ENCODE assay signal across 1 cellular context in genomic region chr14:102524451-102525212, GRCh38.
TF ChIP-seq lines count a peak whose summit lies in the region.

No MANE protein-coding gene starts in this region.

TF ChIP-seq in K562, 482 proteins besides CTCF, POLR2A, EP300 and RAD21 (continued from another document and continues in another):
- TF ChIP-seq GMEB1 (CRISPR knock-in tag; IDR thresholded peaks at IDR 0.05), result no peak
- no peak for TF ChIP-seq NFXL1 (CRISPR knock-in tag; IDR thresholded peaks at IDR 0.05)
- peak; percentile 38; the same call in 1 of the 2 replicates for TF ChIP-seq BHLHE40 (IDR thresholded peaks at IDR 0.05; ENCODE audit: low read length)
- peak; percentile 83 for TF ChIP-seq TFAP4 (CRISPR knock-in tag; IDR thresholded peaks at IDR 0.05; ENCODE audit: borderline replicate concordance)
- peak; percentile 91 for TF ChIP-seq ASH1L (IDR thresholded peaks at IDR 0.05; ENCODE audit: borderline replicate concordance, low read depth, partially characterized antibody)
- TF ChIP-seq GATAD2B (IDR thresholded peaks at IDR 0.05; ENCODE audit: borderline replicate concordance), result 0 out of 2 replicates have a peak, but pooled peaks have one; percentile 19
- TF ChIP-seq MLLT1 (IDR thresholded peaks at IDR 0.05), result peak in 1 of 2 experiments; percentile 47; a peak in 1 of 4 replicates
- TF ChIP-seq PHF8 (IDR thresholded peaks at IDR 0.05; ENCODE audit: borderline replicate concordance, low read length), result peak; percentile 61; the same call in 1 of the 2 replicates
- TF ChIP-seq ESRRA (IDR thresholded peaks at IDR 0.05; ENCODE audit: borderline replicate concordance, low read depth), result peak; percentile 80
- TF ChIP-seq SREBF2 (CRISPR knock-in tag; IDR thresholded peaks at IDR 0.05), result no peak
- no peak for TF ChIP-seq ZNF436 (CRISPR knock-in tag; IDR thresholded peaks at IDR 0.05)
- 0 out of 2 replicates have a peak, but pooled peaks have one; percentile 32 for TF ChIP-seq MYNN (IDR thresholded peaks at IDR 0.05)
- no peak for TF ChIP-seq MYNN (CRISPR knock-in tag; IDR thresholded peaks at IDR 0.05)
- TF ChIP-seq CBX1 (IDR thresholded peaks at IDR 0.05; ENCODE audit: low read depth), result peak; percentile 59; the same call in 1 of the 2 replicates
- no peak for TF ChIP-seq MIER1 (IDR thresholded peaks at IDR 0.05; ENCODE audit: low read depth)
- peak; percentile 41; the same call in 1 of the 2 replicates for TF ChIP-seq JUN (IDR thresholded peaks at IDR 0.05; ENCODE audit: borderline replicate concordance, low read depth, low read length)
- no peak for TF ChIP-seq JUN (CRISPR knock-in tag; IDR thresholded peaks at IDR 0.05; ENCODE audit: borderline replicate concordance)
- TF ChIP-seq ZNF707 (CRISPR knock-in tag; conservative IDR thresholded peaks at IDR 0.05), result no peak
- no peak for TF ChIP-seq DMBX1 (CRISPR knock-in tag; IDR thresholded peaks at IDR 0.05; ENCODE audit: borderline replicate concordance)
- TF ChIP-seq TAF1 (IDR thresholded peaks at IDR 0.05; ENCODE audit: control insufficient read depth, extremely low read depth, insufficient read depth, low read length, severe bottlenecking), result peak; percentile 79
- TF ChIP-seq EGR1 (conservative IDR thresholded peaks at IDR 0.05), result 0 out of 2 replicates have a peak, but pooled peaks have one; percentile 8
- no peak for TF ChIP-seq ZNF398 (CRISPR knock-in tag; IDR thresholded peaks at IDR 0.05)
- TF ChIP-seq CBX3 (IDR thresholded peaks at IDR 0.05; ENCODE audit: borderline replicate concordance in 1 of 2, low read length in 2 of 2), result 0 out of 3 replicates have a peak, but pooled peaks of 1 of the 2 experiments have one; percentile 59
- TF ChIP-seq CTCFL (IDR thresholded peaks at IDR 0.05; ENCODE audit: borderline replicate concordance, insufficient read depth, low read depth, low read length, poor library complexity, severe bottlenecking), result peak; percentile 93
- TF ChIP-seq ELF2 (CRISPR knock-in tag; IDR thresholded peaks at IDR 0.05), result no peak
- peak; percentile 66 for TF ChIP-seq SP1 (CRISPR knock-in tag; IDR thresholded peaks at IDR 0.05)
- peak; percentile 79 for TF ChIP-seq KDM5B (IDR thresholded peaks at IDR 0.05; ENCODE audit: insufficient replicate concordance, low read depth, low read length)
- no peak for TF ChIP-seq SMAD3 (CRISPR knock-in tag; conservative IDR thresholded peaks at IDR 0.05)
- TF ChIP-seq E2F6 (IDR thresholded peaks at IDR 0.05; ENCODE audit: borderline replicate concordance in 1 of 2, extremely low read depth in 1 of 2, insufficient read depth in 1 of 2, insufficient read length in 1 of 2, low read depth in 1 of 2, low read length in 1 of 2, poor library complexity in 1 of 2, severe bottlenecking in 1 of 2), result peak; percentile 33 to 51
- TF ChIP-seq CCNT2 (IDR thresholded peaks at IDR 0.05; ENCODE audit: borderline replicate concordance, extremely low read depth, insufficient read length, low read depth, low read length), result peak; percentile 73
- peak; percentile 27; the same call in 1 of the 2 replicates for TF ChIP-seq ARID2 (IDR thresholded peaks at IDR 0.05)
- TF ChIP-seq SOX6 (IDR thresholded peaks at IDR 0.05), result peak; percentile 41; the same call in 1 of the 2 replicates
- no peak for TF ChIP-seq PBX2 (CRISPR knock-in tag; IDR thresholded peaks at IDR 0.05; ENCODE audit: low read depth)
- TF ChIP-seq PBX2 (tag; conservative IDR thresholded peaks at IDR 0.05; ENCODE audit: low read depth), result peak; percentile 55; the same call in 1 of the 2 replicates
- TF ChIP-seq ZNF511 (CRISPR knock-in tag; IDR thresholded peaks at IDR 0.05), result peak; percentile 67; the same call in 1 of the 2 replicates
- TF ChIP-seq ZNF518B (CRISPR knock-in tag; IDR thresholded peaks at IDR 0.05), result no peak
- TF ChIP-seq TBP (optimal IDR thresholded peaks at IDR 0.05; ENCODE audit: low read depth, low read length), result peak; percentile 76
- TF ChIP-seq ZBTB5 (IDR thresholded peaks at IDR 0.05), result no peak
- TF ChIP-seq MEIS2 (IDR thresholded peaks at IDR 0.05; ENCODE audit: partially characterized antibody), result peak; percentile 52
- TF ChIP-seq SP2 (IDR thresholded peaks at IDR 0.05; ENCODE audit: extremely low read depth, low read depth, low read length, poor library complexity, severe bottlenecking), result peak; percentile 38
- peak; percentile 82 for TF ChIP-seq RBM25 (IDR thresholded peaks at IDR 0.05; ENCODE audit: low read depth, low read length, severe bottlenecking)
- TF ChIP-seq NELFE (IDR thresholded peaks at IDR 0.05; ENCODE audit: insufficient read depth, insufficient read length), result no peak
- TF ChIP-seq NRF1 (conservative IDR thresholded peaks at IDR 0.05 in 1 of 2, IDR thresholded peaks at IDR 0.05 in 1 of 2), result peak; percentile 60 to 71
